Comparison of ENCODE assay signal across 11 cellular contexts in genomic region chr21:38824124-38824822, GRCh38. TPM values are rescaled to one million over a fixed set of nuclear protein-coding genes. Genes with fewer than 3 reads are reported as not detected.
DNase-seq lines count a peak whose midpoint lies in the region; ATAC-seq and TF ChIP-seq lines count a peak whose summit lies in the region.
"Had no signal": no experiment of that assay in that cellular context is flagged by ENCODE, and none has a peak within 500 bp of the region (broad histone marks: within the 10 kb centered on the region; RNA-seq: fewer than 3 reads in every experiment).

No MANE protein-coding gene starts in this region.

- TF ChIP-seq CTCF in MCF 10A (IDR thresholded peaks at IDR 0.05; ENCODE audit: unreplicated experiment) (no peak), mammary epithelial cell (conservative IDR thresholded peaks at IDR 0.05 in 1 of 2, IDR thresholded peaks at IDR 0.05 in 1 of 2; ENCODE audit: extremely low read depth in 1 of 2, insufficient read depth in 1 of 2, low read depth in 1 of 2, low read length in 2 of 2) (no peak), mucosa of descending colon (IDR thresholded peaks at IDR 0.05) (no peak)

- H3K4me2 ChIP-seq in mammary epithelial cell (ENCODE audit: insufficient read depth, low read depth, low read length) = no peak overlapping the region

- no peaks in the 10 kb centered on the region for H3K9me3 Mint-ChIP-seq in MCF 10A (ENCODE audit: unreplicated experiment)
- peaks cover 13% of the 10 kb centered on the region for H3K9me3 Mint-ChIP-seq in activated CD4-positive, alpha-beta memory T cell treated with anti-CD3 and anti-CD28 coated beads for 36 hours

- dilution Hi-C loops in mammary epithelial cell (cut with HindIII; ENCODE audit: low sequenced_read_pairs) = no loop called here

- H2AFZ ChIP-seq in mammary epithelial cell (ENCODE audit: low read depth, low read length) = no peak overlapping the region

- H3K4me1 ChIP-seq in mammary epithelial cell (ENCODE audit: insufficient read depth, low read length) = peaks cover 15% of the 10 kb centered on the region
- peaks cover 0 to 17% of the 10 kb centered on the region in 2 donors for H3K4me1 ChIP-seq in esophagus (ENCODE audit: control insufficient read depth in 2 of 2, insufficient read depth in 2 of 2, low read length in 1 of 2)
- peaks cover 35% of the 10 kb centered on the region for H3K4me1 ChIP-seq in mucosa of descending colon (ENCODE audit: low read depth)

- in situ Hi-C loops in mammary epithelial cell (cut with MboI; ENCODE audit: low sequenced_read_pairs in 2 of 2) = loop anchor here in 1 of 2 donors (10.0 kb wide), 1 partner anchor 81 kb away; no protein-coding TSS in a partner anchor

- WGBS in mammary epithelial cell (ENCODE audit: low coverage, missing lambda C conversion rate) = 95% methylated on average over 19 of the region's 19 CpGs
- 66 to 67% methylated on average over 19 of the region's 19 CpGs for WGBS in esophagus, 2 donors

- peaks cover 76% of the 10 kb centered on the region for H3K36me3 Mint-ChIP-seq in MCF 10A (ENCODE audit: insufficient read depth, unreplicated experiment)
- H3K36me3 Mint-ChIP-seq in activated CD4-positive, alpha-beta memory T cell treated with anti-CD3 and anti-CD28 coated beads for 36 hours = peaks cover 51% of the 10 kb centered on the region

- no peak overlapping the region for H3K4me3 Mint-ChIP-seq in MCF 10A (ENCODE audit: unreplicated experiment)
- H3K4me3 Mint-ChIP-seq in activated CD4-positive, alpha-beta memory T cell treated with anti-CD3 and anti-CD28 coated beads for 36 hours = no peak overlapping the region

- H3K27ac ChIP-seq in mammary epithelial cell (ENCODE audit: insufficient read depth, low read depth, low read length) = no peak overlapping the region
- peak overlapping the region; percentile 25 to 79 for H3K27ac ChIP-seq in esophagus (ENCODE audit: low read depth in 2 of 2, low read length in 1 of 2)
- H3K27ac ChIP-seq: HL-60 had no signal

- peaks cover 8% of the 10 kb centered on the region for H3K79me2 ChIP-seq in mammary epithelial cell (ENCODE audit: insufficient read depth, low read length)

- H3K4me3 ChIP-seq in mammary epithelial cell (replicated peaks in 1 of 3; ENCODE audit: insufficient read depth in 1 of 3, low read depth in 2 of 3, low read length in 3 of 3) = no peak overlapping the region
- no peak overlapping the region for H3K4me3 ChIP-seq in esophagus (ENCODE audit: low read depth in 1 of 2, low read length in 2 of 2)
- no peak overlapping the region for H3K4me3 ChIP-seq in mucosa of descending colon

- CTCF ChIA-PET in MCF 10A (lab: Yijun Ruan, JAX) (interaction anchor here (1.0 kb wide), 1 partner anchor 90 kb away, joined by 3 read pairs; no protein-coding TSS in a partner anchor), mammary epithelial cell (lab: Charles Lee; ENCODE audit: low non-redundant PET) (no interaction called here)
- CTCF ChIA-PET in activated CD4-positive, alpha-beta memory T cell treated with anti-CD3 and anti-CD28 coated beads for 36 hours (lab: Charles Lee) = no interaction called here

- H3K27me3 ChIP-seq in mammary epithelial cell (ENCODE audit: insufficient read depth, low read length) (no peaks in the 10 kb centered on the region), esophagus (ENCODE audit: control insufficient read depth in 1 of 2, insufficient read depth in 2 of 2, low read length in 2 of 2) (no peaks in the 10 kb centered on the region)

- ATAC-seq in mucosa of descending colon (peak; percentile 48), GM19035 (IDR thresholded peaks at IDR 0.05; ENCODE audit: unreplicated experiment) (no peak)

- POLR2A ChIA-PET in MCF 10A (lab: Yijun Ruan, JAX) = interaction anchor here (0.7 to 7.3 kb wide), 13 partner anchors 15 to 302 kb away, joined by 3 to 113 read pairs (median 4); no protein-coding TSS in a partner anchor
- POLR2A ChIA-PET in activated CD4-positive, alpha-beta memory T cell treated with anti-CD3 and anti-CD28 coated beads for 36 hours (lab: Charles Lee) = no interaction called here

- H3K27me3 Mint-ChIP-seq in MCF 10A (ENCODE audit: insufficient read depth, unreplicated experiment) = no peaks in the 10 kb centered on the region
- H3K27me3 Mint-ChIP-seq in activated CD4-positive, alpha-beta memory T cell treated with anti-CD3 and anti-CD28 coated beads for 36 hours = no peaks in the 10 kb centered on the region

- H3K4me1 Mint-ChIP-seq in MCF 10A (ENCODE audit: insufficient read depth, unreplicated experiment) = peaks cover 16% of the 10 kb centered on the region
- H3K4me1 Mint-ChIP-seq in activated CD4-positive, alpha-beta memory T cell treated with anti-CD3 and anti-CD28 coated beads for 36 hours (ENCODE audit: low read depth) = no peaks in the 10 kb centered on the region

- intact Hi-C loops in MCF 10A (cut with micrococcal nuclease) (no loop called here), mammary epithelial cell (cut with micrococcal nuclease) (no loop called here), mucosa of descending colon (cut with DNase I, micrococcal nuclease) (no loop called here)
- intact Hi-C loops in activated CD4-positive, alpha-beta memory T cell treated with anti-CD3 and anti-CD28 coated beads for 36 hours (cut with micrococcal nuclease) = no loop called here

- DNase-seq in MCF 10A (ENCODE audit: unreplicated experiment) (peak; percentile 14), mammary epithelial cell (no peak), mucosa of descending colon (peak in 2 of 3 donors; percentile 51 to 61), activated T-cell treated with anti-CD3 and anti-CD28 coated beads for 4 hours (no peak), NCI-H226 (no peak)
- DNase-seq in activated CD4-positive, alpha-beta memory T cell treated with anti-CD3 and anti-CD28 coated beads for 36 hours = no peak
- DNase-seq: NCI-H187, occipital lobe had no signal

- no peak overlapping the region for H3K9ac ChIP-seq in mammary epithelial cell (ENCODE audit: insufficient read depth, low read length)

- BruUV-seq in MCF 10A (replicated peaks; lab: Mats Ljungman, UMichigan) (no TSS peak), mammary epithelial cell (replicated peaks; lab: Mats Ljungman, UMichigan) (no TSS peak)

- no peak overlapping the region for H3K27ac Mint-ChIP-seq in MCF 10A (ENCODE audit: low read depth, unreplicated experiment)
- H3K27ac Mint-ChIP-seq in activated CD4-positive, alpha-beta memory T cell treated with anti-CD3 and anti-CD28 coated beads for 36 hours = no peak overlapping the region

- H3K9me3 ChIP-seq in mammary epithelial cell (replicated peaks; ENCODE audit: insufficient read depth, low read length) = no peaks in the 10 kb centered on the region
- H3K9me3 ChIP-seq in esophagus (ENCODE audit: control insufficient read depth in 2 of 2, insufficient read depth in 1 of 2, low read depth in 1 of 2, low read length in 1 of 2) = no peaks in the 10 kb centered on the region
- H3K9me3 ChIP-seq in mucosa of descending colon = no peaks in the 10 kb centered on the region

- H3K36me3 ChIP-seq in mammary epithelial cell (ENCODE audit: insufficient read depth, low read length) (peaks cover 43% of the 10 kb centered on the region), esophagus (ENCODE audit: control insufficient read depth in 2 of 2, insufficient read depth in 2 of 2, low read length in 1 of 2) (peaks cover 14 to 34% of the 10 kb centered on the region in 2 donors), mucosa of descending colon (ENCODE audit: low read depth) (peaks cover 6% of the 10 kb centered on the region)

- no peaks in the 10 kb centered on the region for H4K20me1 ChIP-seq in mammary epithelial cell (ENCODE audit: insufficient read depth, low read length)

RNA-seq across cellular contexts. Expression of gene ETS2, which starts 18.5 kb away (rescaled TPM):
- total RNA-seq in MCF 10A (2022) (109 and 126 TPM in 2 replicates), mammary epithelial cell (10 to 100 TPM; 60.3 to 62.3 TPM), mucosa of descending colon (100 to 1,000 TPM; 115 to 222 (median 171) TPM)
- polyA plus RNA-seq in mammary epithelial cell (21.9 TPM), esophagus (10 to 100 TPM; 33.6 to 53.3 TPM)
- polyA minus RNA-seq in mammary epithelial cell = 27.6 TPM
- total RNA-seq in activated CD4-positive, alpha-beta memory T cell treated with anti-CD3 and anti-CD28 coated beads for 36 hours = 10 to 100 TPM; 22.1 to 25.0 TPM

Comparison
In these comparisons a context has a peak if more than half of its experiments do, and no peak if none do; other contexts are left out.
1. DNase-seq: peak in MCF 10A (single experiment) and mucosa of descending colon (2 of 3); none in mammary epithelial cell (single experiment), activated CD4-positive, alpha-beta memory T cell treated with anti-CD3 and anti-CD28 coated beads for 36 hours (single experiment), activated T-cell treated with anti-CD3 and anti-CD28 coated beads for 4 hours (single experiment) and NCI-H226 (single experiment).